In genomic region chr7:66769833-66770512, GRCh38 we compare ENCODE assay signal across 2 cellular contexts.
TF ChIP-seq lines count a peak whose summit lies in the region.

No MANE protein-coding gene starts in this region.

TF ChIP-seq in SK-N-SH, 30 proteins besides CTCF, POLR2A, EP300 and RAD21 (continued from another document):
- no peak for TF ChIP-seq USF2 (IDR thresholded peaks at IDR 0.05; ENCODE audit: borderline replicate concordance, low read depth, low read length)
- no peak for TF ChIP-seq TAF1 (IDR thresholded peaks at IDR 0.05; ENCODE audit: borderline replicate concordance, low read depth, low read length)
TF ChIP-seq in SK-N-SH: peak in this region for 0.

TF ChIP-seq in SK-N-SH treated with all-trans-retinoic acid at 6 μM for 48 hours, 23 proteins besides CTCF, POLR2A, EP300 and RAD21 (continued from another document):
- TF ChIP-seq, protein P1, sequence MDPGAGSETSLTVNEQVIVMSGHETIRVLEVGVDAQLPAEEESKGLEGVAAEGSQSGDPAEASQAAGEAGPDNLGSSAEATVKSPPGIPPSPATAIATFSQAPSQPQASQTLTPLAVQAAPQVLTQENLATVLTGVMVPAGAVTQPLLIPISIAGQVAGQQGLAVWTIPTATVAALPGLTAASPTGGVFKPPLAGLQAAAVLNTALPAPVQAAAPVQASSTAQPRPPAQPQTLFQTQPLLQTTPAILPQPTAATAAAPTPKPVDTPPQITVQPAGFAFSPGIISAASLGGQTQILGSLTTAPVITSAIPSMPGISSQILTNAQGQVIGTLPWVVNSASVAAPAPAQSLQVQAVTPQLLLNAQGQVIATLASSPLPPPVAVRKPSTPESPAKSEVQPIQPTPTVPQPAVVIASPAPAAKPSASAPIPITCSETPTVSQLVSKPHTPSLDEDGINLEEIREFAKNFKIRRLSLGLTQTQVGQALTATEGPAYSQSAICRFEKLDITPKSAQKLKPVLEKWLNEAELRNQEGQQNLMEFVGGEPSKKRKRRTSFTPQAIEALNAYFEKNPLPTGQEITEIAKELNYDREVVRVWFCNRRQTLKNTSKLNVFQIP (CRISPR knock-in tag; IDR thresholded peaks at IDR 0.05; ENCODE audit: borderline replicate concordance, low read depth), result no peak
- TF ChIP-seq ZNF70 (CRISPR knock-in tag; IDR thresholded peaks at IDR 0.05) (no peak), OSR1 (CRISPR knock-in tag; IDR thresholded peaks at IDR 0.05) (no peak), PPARA (CRISPR knock-in tag; IDR thresholded peaks at IDR 0.05; ENCODE audit: borderline replicate concordance) (no peak), ZC3H10 (CRISPR knock-in tag; IDR thresholded peaks at IDR 0.05) (no peak), ZFP30 (CRISPR knock-in tag; IDR thresholded peaks at IDR 0.05) (no peak), TSHZ2 (CRISPR knock-in tag; IDR thresholded peaks at IDR 0.05) (no peak)
